In genomic region chr3:69938061-69938460, GRCh38 we compare ENCODE assay signal across 29 cellular contexts.
"Had no signal": no experiment of that assay in that cellular context is flagged by ENCODE, and none has a peak within 500 bp of the region (broad histone marks: within the 10 kb centered on the region; RNA-seq: fewer than 3 reads in every experiment).

No MANE protein-coding gene starts in this region.

- H3K27ac Mint-ChIP-seq: immature natural killer cell; mesothelial cell of epicardium; naive B cell; natural killer cell; stimulated activated naive B cell treated with anti-CD40 and anti-IgM and Interleukin-4, amounts not matched to agents 10 μg/mL and 1 μg/mL and 100 μg/mL, for 72 hours; stimulated activated naive CD8-positive, alpha-beta T cell treated with anti-CD3 and anti-CD28 coated beads, Interleukin-15, Interleukin-2, amounts not matched to agents 100 ng/mL and 50 ng/mL, for 24 hours had no signal

- H3K36me3 Mint-ChIP-seq: immature natural killer cell; mesothelial cell of epicardium; naive B cell; natural killer cell; stimulated activated naive B cell treated with anti-CD40 and anti-IgM and Interleukin-4, amounts not matched to agents 10 μg/mL and 1 μg/mL and 100 μg/mL, for 72 hours had no signal

- H3K9me3 Mint-ChIP-seq: mesothelial cell of epicardium; naive B cell; natural killer cell; stimulated activated naive B cell treated with anti-CD40 and anti-IgM and Interleukin-4, amounts not matched to agents 10 μg/mL and 1 μg/mL and 100 μg/mL, for 72 hours; stimulated activated naive CD8-positive, alpha-beta T cell treated with anti-CD3 and anti-CD28 coated beads, Interleukin-15, Interleukin-2, amounts not matched to agents 100 ng/mL and 50 ng/mL, for 24 hours had no signal

- H3K4me1 ChIP-seq: pancreas, prostate gland, suprapubic skin, tibial artery, upper lobe of right lung had no signal

- ATAC-seq: natural killer cell; pancreas; right cardiac atrium; sciatic nerve; stimulated activated naive B cell treated with anti-CD40 and anti-IgM and Interleukin-4, amounts not matched to agents 10 μg/mL and 1 μg/mL and 100 μg/mL, for 72 hours; upper lobe of right lung had no signal

- H3K36me3 ChIP-seq: prostate gland, tibial artery had no signal

- H3K4me1 Mint-ChIP-seq: immature natural killer cell; mesothelial cell of epicardium; naive B cell; natural killer cell; stimulated activated naive B cell treated with anti-CD40 and anti-IgM and Interleukin-4, amounts not matched to agents 10 μg/mL and 1 μg/mL and 100 μg/mL, for 72 hours had no signal

- H3K27ac ChIP-seq: left ventricle myocardium inferior, pancreas, prostate gland, suprapubic skin, thoracic aorta, tibial artery, upper lobe of right lung had no signal

- H3K27me3 ChIP-seq: pancreas, suprapubic skin, tibial artery, upper lobe of right lung had no signal

- H3K27me3 Mint-ChIP-seq: stimulated activated naive B cell treated with anti-CD40 and anti-IgM and Interleukin-4, amounts not matched to agents 10 μg/mL and 1 μg/mL and 100 μg/mL, for 72 hours; stimulated activated naive CD8-positive, alpha-beta T cell treated with anti-CD3 and anti-CD28 coated beads, Interleukin-15, Interleukin-2, amounts not matched to agents 100 ng/mL and 50 ng/mL, for 24 hours had no signal

- H3K4me3 ChIP-seq: left ventricle myocardium inferior, lung, pancreas, prostate gland, skin epidermis, suprapubic skin, thoracic aorta, tibial artery, upper lobe of right lung had no signal

- FAIRE-seq: islet of Langerhans, pancreas, urothelium cell line had no signal

- DNase-seq: hypothalamus; immature natural killer cell; left ventricle myocardium inferior; mesendoderm; naive B cell; natural killer cell; nucleus accumbens; pancreas; posterior cingulate gyrus; retina; right cardiac atrium; stimulated activated CD4-positive, alpha-beta T cell treated with anti-CD3 and anti-CD28 coated beads, Interleukin-12 subunit alpha, Interleukin-12 subunit beta, amount 100 ng/mL, for 4 hours; stimulated activated CD4-positive, alpha-beta T cell treated with anti-CD3 and anti-CD28 coated beads, Interleukin-15, amount 100 ng/mL, for 24 hours; stimulated activated CD4-positive, alpha-beta T cell treated with anti-CD3 and anti-CD28 coated beads, Interleukin-2, amount 100 ng/mL, for 24 hours; stimulated activated CD4-positive, alpha-beta T cell treated with anti-CD3 and anti-CD28 coated beads, Interleukin-4, amount 100 ng/mL, for 1 hour; stimulated activated naive B cell treated with anti-CD40 and anti-IgM and Interleukin-4, amounts not matched to agents 10 μg/mL and 1 μg/mL and 100 μg/mL, for 72 hours; tibial artery; trophoblast cell; upper lobe of right lung had no signal

- H3K4me3 Mint-ChIP-seq: immature natural killer cell; mesothelial cell of epicardium; naive B cell; natural killer cell; stimulated activated naive B cell treated with anti-CD40 and anti-IgM and Interleukin-4, amounts not matched to agents 10 μg/mL and 1 μg/mL and 100 μg/mL, for 72 hours; stimulated activated naive CD8-positive, alpha-beta T cell treated with anti-CD3 and anti-CD28 coated beads, Interleukin-15, Interleukin-2, amounts not matched to agents 100 ng/mL and 50 ng/mL, for 24 hours had no signal

- H3K9me3 ChIP-seq: left ventricle myocardium inferior, pancreas, prostate gland, suprapubic skin, thoracic aorta, tibial artery, upper lobe of right lung had no signal
